Comparison of ENCODE assay signal across 18 cellular contexts in genomic region chr16:69346683-69347082, GRCh38. TPM values are rescaled to one million over a fixed set of nuclear protein-coding genes. Genes with fewer than 3 reads are reported as not detected.
DNase-seq lines count a peak whose midpoint lies in the region; ATAC-seq, FAIRE-seq and TF ChIP-seq lines count a peak whose summit lies in the region.
"Had no signal": no experiment of that assay in that cellular context is flagged by ENCODE, and none has a peak within 500 bp of the region (broad histone marks: within the 10 kb centered on the region; RNA-seq: fewer than 3 reads in every experiment).

No MANE protein-coding gene starts in this region.

- H3K9me1 ChIP-seq in K562 (ENCODE audit: control insufficient read depth, insufficient read depth, low read length), result no peaks in the 10 kb centered on the region

- H3K27me3 ChIP-seq in DND-41 (ENCODE audit: insufficient read depth, low read length, poor library complexity) (no peaks in the 10 kb centered on the region), K562 (ENCODE audit: control insufficient read depth in 2 of 2, insufficient read depth in 2 of 2, low read length in 2 of 2) (no peaks in the 10 kb centered on the region)
- H3K27me3 ChIP-seq: BE2C had no signal

- in situ Hi-C loops in K562 (cut with MboI), result no loop called here

- H3K4me1 ChIP-seq in DND-41 (ENCODE audit: insufficient read depth, low read length) (peaks cover 8% of the 10 kb centered on the region), K562 (replicated peaks in 1 of 2; ENCODE audit: control insufficient read depth in 2 of 2, insufficient read depth in 2 of 2, low read length in 2 of 2) (no peaks in the 10 kb centered on the region; a peak in 1 of 5 replicates)
- H3K4me1 ChIP-seq: BE2C had no signal

- FAIRE-seq in K562 (lab: Jason Lieb, UNC), result peak; percentile 73
- FAIRE-seq: GM12892 had no signal

- H3K4me3 ChIP-seq in DND-41 (ENCODE audit: low read depth in 1 of 2, low read length in 2 of 2), result no peak overlapping the region
- no peak overlapping the region for H3K4me3 ChIP-seq in K562

- TF ChIP-seq CTCF in DND-41 (IDR thresholded peaks at IDR 0.05; ENCODE audit: borderline replicate concordance, extremely low read depth, low read length, poor library complexity, severe bottlenecking), result no peak
- no peak for TF ChIP-seq CTCF in K562 (IDR thresholded peaks at IDR 0.05 in 2 of 3, conservative IDR thresholded peaks at IDR 0.05 in 1 of 3; ENCODE audit: insufficient read depth in 2 of 3, low read depth in 1 of 3, low read length in 3 of 3)

- no peak overlapping the region for H2AFZ ChIP-seq in DND-41 (ENCODE audit: low read depth, low read length)
- no peak overlapping the region for H2AFZ ChIP-seq in K562 (ENCODE audit: low read depth, low read length)

- H3K27ac ChIP-seq in DND-41 (ENCODE audit: low read length) (no peak overlapping the region), K562 (ENCODE audit: extremely low read depth, low read depth, low read length) (no peak overlapping the region)

- no peak for TF ChIP-seq RAD21 in K562 (CRISPR knock-in tag; conservative IDR thresholded peaks at IDR 0.05 in 1 of 2, IDR thresholded peaks at IDR 0.05 in 1 of 2)

- H3K27me3 Mint-ChIP-seq in activated CD8-positive, alpha-beta memory T cell treated with anti-CD3 and anti-CD28 coated beads, Interleukin-2, amount 10 ng/mL, durations not matched to agents 7 days and 5 days, result no peaks in the 10 kb centered on the region
- H3K27me3 Mint-ChIP-seq: CD8-positive, alpha-beta memory T cell had no signal

- H3K4me1 Mint-ChIP-seq in activated CD8-positive, alpha-beta memory T cell treated with anti-CD3 and anti-CD28 coated beads, Interleukin-2, amount 10 ng/mL, durations not matched to agents 7 days and 5 days, result peaks cover 26% of the 10 kb centered on the region

- no peak overlapping the region for H3K4me2 ChIP-seq in DND-41 (ENCODE audit: insufficient read depth, low read length)
- no peak overlapping the region for H3K4me2 ChIP-seq in K562 (ENCODE audit: insufficient read depth, low read length)

- BruUV-seq in K562 (replicated peaks; lab: Mats Ljungman, UMichigan), result no TSS peak

- no peaks in the 10 kb centered on the region; the same call in 1 of the 2 replicates for H4K20me1 ChIP-seq in DND-41 (ENCODE audit: insufficient read depth, low read length)
- H4K20me1 ChIP-seq in K562 (replicated peaks; ENCODE audit: control insufficient read depth, insufficient read depth, low read length), result peaks cover 4% of the 10 kb centered on the region; the same call in 1 of the 2 replicates

- H3K36me3 ChIP-seq in DND-41 (ENCODE audit: insufficient read depth, low read length) (peaks cover 29% of the 10 kb centered on the region), K562 (ENCODE audit: control insufficient read depth, insufficient read depth, low read length) (peaks cover 34% of the 10 kb centered on the region)

- intact Hi-C loops in K562 (cut with micrococcal nuclease), result no loop called here

- no peak for TF ChIP-seq POLR2A in K562 (conservative IDR thresholded peaks at IDR 0.05)

- 31% methylated on average over 6 of the region's 6 CpGs for WGBS in K562 (ENCODE audit: insufficient coverage, low coverage, missing lambda C conversion rate)

- H3K9me3 ChIP-seq in DND-41 (ENCODE audit: insufficient read depth, low read length, severe bottlenecking), result no peaks in the 10 kb centered on the region
- H3K9me3 ChIP-seq in K562 (replicated peaks; ENCODE audit: control insufficient read depth, insufficient read depth, low read depth, low read length), result no peaks in the 10 kb centered on the region
- H3K9me3 ChIP-seq: BE2C had no signal

- H3K79me2 ChIP-seq in DND-41 (ENCODE audit: insufficient read depth, low read length) (peaks cover 13% of the 10 kb centered on the region), K562 (ENCODE audit: control insufficient read depth, insufficient read depth, low read length) (peaks cover 8% of the 10 kb centered on the region)

- no peak overlapping the region for H3K9ac ChIP-seq in DND-41 (ENCODE audit: low read depth, low read length)
- no peak overlapping the region for H3K9ac ChIP-seq in K562 (ENCODE audit: insufficient read depth in 1 of 2, low read depth in 2 of 2, low read length in 2 of 2)

- peaks cover 23% of the 10 kb centered on the region for H3K36me3 Mint-ChIP-seq in activated CD8-positive, alpha-beta memory T cell treated with anti-CD3 and anti-CD28 coated beads, Interleukin-2, amount 10 ng/mL, durations not matched to agents 7 days and 5 days

- DNase-seq in DND-41, result no peak
- DNase-seq in OCI-M1 (lab: John Stamatoyannopoulos, UW), result peak; percentile 15
- DNase-seq in K562 (ENCODE audit: extremely low read depth in 1 of 4, low spot score in 3 of 4), result peak in 1 of 4 experiments; percentile 41
- no peak for DNase-seq in activated CD8-positive, alpha-beta memory T cell treated with anti-CD3 and anti-CD28 coated beads, Interleukin-2, amount 10 ng/mL, durations not matched to agents 7 days and 5 days
- DNase-seq in CD1c-positive myeloid dendritic cell (ENCODE audit: extremely low spot score), result no peak
- DNase-seq: BE2C; CD8-positive, alpha-beta memory T cell; GDM1; GOT3; NCI-H1048; NCI-H1436 treated with DMSO at 0.1 percent for 48 hours; NCI-H2081; NCI-H748 treated with DMSO at 0.1 percent for 48 hours; PC-3 had no signal

- no peak for TF ChIP-seq EP300 in K562 (IDR thresholded peaks at IDR 0.05; ENCODE audit: low read length)

- POLR2A ChIA-PET in K562 (lab: Yijun Ruan, JAX), result interaction anchor here (0.6 to 1.5 kb wide), 5 partner anchors 18 to 646 kb away, joined by 3 read pairs; no protein-coding TSS in a partner anchor

- H3K27ac Mint-ChIP-seq in activated CD8-positive, alpha-beta memory T cell treated with anti-CD3 and anti-CD28 coated beads, Interleukin-2, amount 10 ng/mL, durations not matched to agents 7 days and 5 days, result no peak overlapping the region

- CTCF ChIA-PET in K562 (lab: Yijun Ruan, JAX; ENCODE audit: low intra/inter-chr PET ratio), result interaction anchor here (0.5 kb wide), 1 partner anchor 250 kb away, joined by 3 read pairs; no protein-coding TSS in a partner anchor
- CTCF ChIA-PET in activated CD8-positive, alpha-beta memory T cell treated with anti-CD3 and anti-CD28 coated beads, Interleukin-2, amount 10 ng/mL, durations not matched to agents 7 days and 5 days (lab: Charles Lee), result no interaction called here

- no peaks in the 10 kb centered on the region for H3K9me3 Mint-ChIP-seq in activated CD8-positive, alpha-beta memory T cell treated with anti-CD3 and anti-CD28 coated beads, Interleukin-2, amount 10 ng/mL, durations not matched to agents 7 days and 5 days (ENCODE audit: low read depth)
- H3K9me3 Mint-ChIP-seq: CD8-positive, alpha-beta memory T cell had no signal

- ATAC-seq in DND-41 (ENCODE audit: insufficient read depth, low read depth), result peak; percentile 33; the same call in 1 of the 3 replicates
- ATAC-seq in K562, result peak; percentile 72
- no peak for ATAC-seq in activated CD8-positive, alpha-beta memory T cell treated with anti-CD3 and anti-CD28 coated beads, Interleukin-2, amount 10 ng/mL, durations not matched to agents 7 days and 5 days
- ATAC-seq in GM21529 (IDR thresholded peaks at IDR 0.05; ENCODE audit: unreplicated experiment), result no peak
- ATAC-seq: PC-3 had no signal

- H3K4me3 Mint-ChIP-seq in activated CD8-positive, alpha-beta memory T cell treated with anti-CD3 and anti-CD28 coated beads, Interleukin-2, amount 10 ng/mL, durations not matched to agents 7 days and 5 days, result no peak overlapping the region

RNA-seq across cellular contexts. Expression of gene TMED6, which starts 4.9 kb away (rescaled TPM):
- total RNA-seq in K562 (2011; cell fraction: chromatin; rRNA removed; ENCODE audit: low replicate concordance), result 1.5 and 1.7 TPM in 2 replicates
- total RNA-seq in K562 (2011; cell fraction: nucleolus; rRNA removed), result 0.67 TPM in 1 of 2 replicates, not detected in the other
- total RNA-seq in K562 (2011; cell fraction: nucleoplasm; rRNA removed), result 1.6 TPM in 2 replicates
- total RNA-seq in K562 (2014; rRNA removed), result 0.18 TPM in 1 of 2 replicates, not detected in the other
- total RNA-seq in K562 (2014; rRNA removed; fragmentation: Illumina TruSeq; extraction: Trizol), result 0.22 and 0.25 TPM in 2 replicates
- 0.25 TPM in 1 of 2 replicates, not detected in the other for total RNA-seq in K562 (2015; rRNA removed; fragmentation: Illumina TruSeq; extraction: Trizol)
- total RNA-seq in K562 (2021), result 0.51 TPM in 1 of 2 replicates, not detected in the other
- 0.14 and 0.20 TPM in 2 replicates for polyA plus RNA-seq in K562 (2011; rRNA removed)
- polyA plus RNA-seq in K562 (2011; cell fraction: cytosol; rRNA removed), result 0.07 TPM in 1 of 2 replicates, not detected in the other
- 0.70 TPM in 1 of 2 replicates, not detected in the other for polyA plus RNA-seq in K562 (2011; cell fraction: nucleus; rRNA removed)
- polyA plus RNA-seq in K562 (2012), result 0.36 and 0.47 TPM in 2 replicates
- polyA plus RNA-seq in K562 (2014; fragmentation: Illumina TruSeq; extraction: Trizol), result 0.22 TPM in 1 of 2 replicates, not detected in the other
- polyA plus RNA-seq in K562 (2014; fragmentation: Nextera tagmentation; extraction: Ambion mirVana), result under 1 TPM; 0.32 to 0.45 TPM
- not detected in 2 replicates for polyA plus RNA-seq in K562 (2014; rRNA removed)
- not detected in 2 replicates for polyA minus RNA-seq in K562 (2011; rRNA and poly(A)+ RNA removed)
- not detected in 2 replicates for polyA minus RNA-seq in K562 (2011; cell fraction: cytosol; rRNA and poly(A)+ RNA removed)
- 0.40 and 0.67 TPM in 2 replicates for polyA minus RNA-seq in K562 (2011; cell fraction: nucleus; rRNA and poly(A)+ RNA removed)
- total RNA-seq in activated CD8-positive, alpha-beta memory T cell treated with anti-CD3 and anti-CD28 coated beads, Interleukin-2, amount 10 ng/mL, durations not matched to agents 7 days and 5 days, result 1 to 10 TPM; 1.5 TPM
- total RNA-seq: PC-3, SK-MEL-5 had no signal
- polyA plus RNA-seq: AG04450; CD8-positive, alpha-beta memory T cell had no signal

RNA-seq across cellular contexts. Expression of gene NIP7, which starts 7.1 kb away (rescaled TPM):
- 67.9 and 76.6 TPM in 2 replicates for total RNA-seq in K562 (2011; cell fraction: chromatin; rRNA removed; ENCODE audit: low replicate concordance)
- total RNA-seq in K562 (2011; cell fraction: nucleolus; rRNA removed), result 38.0 and 41.5 TPM in 2 replicates
- total RNA-seq in K562 (2011; cell fraction: nucleoplasm; rRNA removed), result 63.2 and 72.6 TPM in 2 replicates
- total RNA-seq in K562 (2014; rRNA removed) (41.2 and 45.2 TPM in 2 replicates), K562 (2014; rRNA removed; fragmentation: Illumina TruSeq; extraction: Trizol) (73.9 and 77.8 TPM in 2 replicates), K562 (2015; rRNA removed; fragmentation: Illumina TruSeq; extraction: Trizol) (82.9 and 85.5 TPM in 2 replicates), K562 (2021) (52.8 and 58.1 TPM in 2 replicates)
- polyA plus RNA-seq in K562 (2011; rRNA removed) (18.9 and 28.9 TPM in 2 replicates), K562 (2014; fragmentation: Illumina TruSeq; extraction: Trizol) (71.2 and 78.3 TPM in 2 replicates), K562 (2014; fragmentation: Nextera tagmentation; extraction: Ambion mirVana) (10 to 100 TPM; 72.5 to 78.3 TPM), K562 (2014; rRNA removed) (57.7 and 67.0 TPM in 2 replicates)
- polyA plus RNA-seq in K562 (2011; cell fraction: cytosol; rRNA removed), result 15.3 and 21.6 TPM in 2 replicates
- 12.1 and 15.2 TPM in 2 replicates for polyA plus RNA-seq in K562 (2011; cell fraction: nucleus; rRNA removed)
- polyA plus RNA-seq in K562 (2012), result 27.0 and 61.8 TPM in 2 replicates
- polyA minus RNA-seq in K562 (2011; rRNA and poly(A)+ RNA removed), result 33.1 and 33.6 TPM in 2 replicates
- polyA minus RNA-seq in K562 (2011; cell fraction: cytosol; rRNA and poly(A)+ RNA removed), result 15.2 and 22.5 TPM in 2 replicates
- polyA minus RNA-seq in K562 (2011; cell fraction: nucleus; rRNA and poly(A)+ RNA removed), result 15.3 and 17.2 TPM in 2 replicates
- total RNA-seq in activated CD8-positive, alpha-beta memory T cell treated with anti-CD3 and anti-CD28 coated beads, Interleukin-2, amount 10 ng/mL, durations not matched to agents 7 days and 5 days, result 10 to 100 TPM; 36.2 to 48.8 TPM

RNA-seq across cellular contexts. Expression of gene COG8, which starts 7.3 kb away (rescaled TPM):
- 58.6 and 101 TPM in 2 replicates for total RNA-seq in K562 (2011; cell fraction: chromatin; rRNA removed; ENCODE audit: low replicate concordance)
- 70.5 and 89.9 TPM in 2 replicates for total RNA-seq in K562 (2011; cell fraction: nucleolus; rRNA removed)
- total RNA-seq in K562 (2011; cell fraction: nucleoplasm; rRNA removed), result 73.8 and 77.9 TPM in 2 replicates
- total RNA-seq in K562 (2014; rRNA removed) (34.2 and 45.2 TPM in 2 replicates), K562 (2014; rRNA removed; fragmentation: Illumina TruSeq; extraction: Trizol) (21.9 and 23.3 TPM in 2 replicates), K562 (2015; rRNA removed; fragmentation: Illumina TruSeq; extraction: Trizol) (29.4 and 30.1 TPM in 2 replicates), K562 (2021) (42.6 and 43.6 TPM in 2 replicates)
- polyA plus RNA-seq in K562 (2011; rRNA removed) (31.5 and 34.9 TPM in 2 replicates), K562 (2014; fragmentation: Illumina TruSeq; extraction: Trizol) (22.0 and 27.9 TPM in 2 replicates), K562 (2014; fragmentation: Nextera tagmentation; extraction: Ambion mirVana) (1 to 10 TPM; 3.7 to 5.7 TPM), K562 (2014; rRNA removed) (33.4 and 38.2 TPM in 2 replicates)
- 40.5 and 58.4 TPM in 2 replicates for polyA plus RNA-seq in K562 (2011; cell fraction: cytosol; rRNA removed)
- polyA plus RNA-seq in K562 (2011; cell fraction: nucleus; rRNA removed), result 42.4 and 54.2 TPM in 2 replicates
- 20.5 and 29.8 TPM in 2 replicates for polyA plus RNA-seq in K562 (2012)
- 42.0 and 47.5 TPM in 2 replicates for polyA minus RNA-seq in K562 (2011; rRNA and poly(A)+ RNA removed)
- polyA minus RNA-seq in K562 (2011; cell fraction: cytosol; rRNA and poly(A)+ RNA removed), result 30.9 and 38.5 TPM in 2 replicates
- polyA minus RNA-seq in K562 (2011; cell fraction: nucleus; rRNA and poly(A)+ RNA removed), result 39.7 and 55.4 TPM in 2 replicates
- total RNA-seq in activated CD8-positive, alpha-beta memory T cell treated with anti-CD3 and anti-CD28 coated beads, Interleukin-2, amount 10 ng/mL, durations not matched to agents 7 days and 5 days, result 10 to 100 TPM; 27.6 to 32.7 TPM

RNA-seq across cellular contexts. Expression of gene PDF, which starts 16.3 kb away (rescaled TPM):
- 3.6 and 14.6 TPM in 2 replicates for total RNA-seq in K562 (2011; cell fraction: chromatin; rRNA removed; ENCODE audit: low replicate concordance)
- total RNA-seq in K562 (2011; cell fraction: nucleolus; rRNA removed), result 24.6 and 26.7 TPM in 2 replicates
- total RNA-seq in K562 (2011; cell fraction: nucleoplasm; rRNA removed), result 10.4 and 14.0 TPM in 2 replicates
- total RNA-seq in K562 (2014; rRNA removed) (60.6 and 72.4 TPM in 2 replicates), K562 (2014; rRNA removed; fragmentation: Illumina TruSeq; extraction: Trizol) (0.67 and 1.7 TPM in 2 replicates), K562 (2015; rRNA removed; fragmentation: Illumina TruSeq; extraction: Trizol) (6.2 and 10.1 TPM in 2 replicates), K562 (2021) (31.5 and 36.3 TPM in 2 replicates)
- polyA plus RNA-seq in K562 (2011; rRNA removed) (4.3 and 5.3 TPM in 2 replicates), K562 (2014; fragmentation: Illumina TruSeq; extraction: Trizol) (5.6 and 11.1 TPM in 2 replicates), K562 (2014; fragmentation: Nextera tagmentation; extraction: Ambion mirVana) (under 1 TPM; 0.15 to 0.25 TPM), K562 (2014; rRNA removed) (40.0 and 45.5 TPM in 2 replicates)
- polyA plus RNA-seq in K562 (2011; cell fraction: cytosol; rRNA removed), result 12.0 and 31.8 TPM in 2 replicates
- 6.9 and 12.3 TPM in 2 replicates for polyA plus RNA-seq in K562 (2011; cell fraction: nucleus; rRNA removed)
- 14.4 and 18.0 TPM in 2 replicates for polyA plus RNA-seq in K562 (2012)
- 2.7 and 4.4 TPM in 2 replicates for polyA minus RNA-seq in K562 (2011; rRNA and poly(A)+ RNA removed)
- 7.4 and 7.6 TPM in 2 replicates for polyA minus RNA-seq in K562 (2011; cell fraction: cytosol; rRNA and poly(A)+ RNA removed)
- polyA minus RNA-seq in K562 (2011; cell fraction: nucleus; rRNA and poly(A)+ RNA removed), result 7.8 and 9.4 TPM in 2 replicates
- total RNA-seq in activated CD8-positive, alpha-beta memory T cell treated with anti-CD3 and anti-CD28 coated beads, Interleukin-2, amount 10 ng/mL, durations not matched to agents 7 days and 5 days, result 10 to 100 TPM; 18.3 to 21.3 TPM

RNA-seq across cellular contexts. Expression of gene VPS4A, which starts 35.5 kb away (rescaled TPM):
- 26.7 and 75.5 TPM in 2 replicates for total RNA-seq in K562 (2011; cell fraction: chromatin; rRNA removed; ENCODE audit: low replicate concordance)
- total RNA-seq in K562 (2011; cell fraction: nucleolus; rRNA removed), result 37.9 and 38.5 TPM in 2 replicates
- total RNA-seq in K562 (2011; cell fraction: nucleoplasm; rRNA removed), result 41.0 and 51.9 TPM in 2 replicates
- 35.5 and 48.9 TPM in 2 replicates for total RNA-seq in K562 (2014; rRNA removed)
- 20.3 and 23.9 TPM in 2 replicates for total RNA-seq in K562 (2014; rRNA removed; fragmentation: Illumina TruSeq; extraction: Trizol)
- total RNA-seq in K562 (2015; rRNA removed; fragmentation: Illumina TruSeq; extraction: Trizol), result 29.9 and 30.7 TPM in 2 replicates
- total RNA-seq in K562 (2021), result 37.8 and 38.1 TPM in 2 replicates
- 16.1 and 16.3 TPM in 2 replicates for polyA plus RNA-seq in K562 (2011; rRNA removed)
- polyA plus RNA-seq in K562 (2011; cell fraction: cytosol; rRNA removed), result 22.2 and 23.1 TPM in 2 replicates
- polyA plus RNA-seq in K562 (2011; cell fraction: nucleus; rRNA removed), result 57.7 and 70.1 TPM in 2 replicates
- 49.0 and 66.1 TPM in 2 replicates for polyA plus RNA-seq in K562 (2012)
- polyA plus RNA-seq in K562 (2014; fragmentation: Illumina TruSeq; extraction: Trizol), result 42.6 and 45.4 TPM in 2 replicates
- polyA plus RNA-seq in K562 (2014; fragmentation: Nextera tagmentation; extraction: Ambion mirVana), result 1 to 10 TPM; 7.6 to 8.1 TPM
- 37.4 and 40.6 TPM in 2 replicates for polyA plus RNA-seq in K562 (2014; rRNA removed)
- polyA minus RNA-seq in K562 (2011; rRNA and poly(A)+ RNA removed), result 15.0 and 21.0 TPM in 2 replicates
- polyA minus RNA-seq in K562 (2011; cell fraction: cytosol; rRNA and poly(A)+ RNA removed), result 18.1 and 22.6 TPM in 2 replicates
- polyA minus RNA-seq in K562 (2011; cell fraction: nucleus; rRNA and poly(A)+ RNA removed), result 18.0 and 27.2 TPM in 2 replicates
- 10 to 100 TPM; 31.5 to 38.9 TPM for total RNA-seq in activated CD8-positive, alpha-beta memory T cell treated with anti-CD3 and anti-CD28 coated beads, Interleukin-2, amount 10 ng/mL, durations not matched to agents 7 days and 5 days

Comparison
In these comparisons a context has a peak if more than half of its experiments do, and no peak if none do; other contexts are left out.
1. ATAC-seq: peak in DND-41 (single experiment) and K562 (single experiment); none in activated CD8-positive, alpha-beta memory T cell treated with anti-CD3 and anti-CD28 coated beads, Interleukin-2, amount 10 ng/mL, durations not matched to agents 7 days and 5 days (single experiment) and GM21529 (single experiment).